Comparison of ENCODE assay signal across 1 cellular context in genomic region chr6:136405410-136406029, GRCh38.
TF ChIP-seq lines count a peak whose summit lies in the region.

No MANE protein-coding gene starts in this region.

TF ChIP-seq in WTC11, 78 proteins besides CTCF, POLR2A, EP300 and RAD21 (continued from another document):
- TF ChIP-seq ZNF219 (CRISPR knock-in tag; IDR thresholded peaks at IDR 0.05; ENCODE audit: borderline replicate concordance) (no peak), CDX4 (CRISPR knock-in tag; IDR thresholded peaks at IDR 0.05; ENCODE audit: borderline replicate concordance) (no peak), CREB1 (CRISPR knock-in tag; IDR thresholded peaks at IDR 0.05) (no peak), FOXP4 (CRISPR knock-in tag; IDR thresholded peaks at IDR 0.05) (no peak)
TF ChIP-seq in WTC11: peak in this region for 0.
